ENCODE assay signal across 14 cellular contexts in the genomic region with DNA sequence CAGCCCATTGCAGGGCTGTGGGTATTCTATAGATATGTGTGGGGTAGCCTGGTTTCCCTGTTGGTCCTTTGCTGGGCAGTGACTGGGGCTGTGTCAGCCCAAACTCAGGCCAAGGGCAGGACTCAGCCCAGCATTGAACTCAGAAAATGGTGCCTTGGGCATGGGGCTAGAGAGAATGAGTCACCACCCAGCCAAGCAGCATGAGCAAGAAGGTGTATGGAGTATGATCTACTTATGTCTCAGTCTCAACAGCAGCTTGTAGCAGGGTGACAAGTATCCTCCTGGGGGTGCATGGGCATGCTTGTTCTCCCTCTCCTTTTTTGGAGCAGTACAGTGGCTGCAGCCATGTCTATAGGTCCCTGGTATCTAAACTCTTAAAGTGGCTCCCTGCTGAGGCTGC. TPM values are rescaled to one million over a fixed set of nuclear protein-coding genes. Genes with fewer than 3 reads are reported as not detected.
A peak's percentile ranks its signal among the peaks of the same experiment; 100 is the strongest.
DNase-seq lines count a peak whose midpoint lies in the region; ATAC-seq and TF ChIP-seq lines count a peak whose summit lies in the region.
"Had no signal": no experiment of that assay in that cellular context is flagged by ENCODE, and none has a peak within 500 bp of the region (broad histone marks: within the 10 kb centered on the region; RNA-seq: fewer than 3 reads in every experiment).

No MANE protein-coding gene starts in this region.

- H3K36me3 ChIP-seq in osteoblast (ENCODE audit: insufficient read depth, low read length), result no peaks in the 10 kb centered on the region

- H3K4me2 ChIP-seq in osteoblast (ENCODE audit: insufficient read depth, low read length), result no peak overlapping the region
- H3K4me2 ChIP-seq: A549 had no signal

- peak; percentile 33 for ATAC-seq in esophagus mucosa
- no peak for ATAC-seq in left cardiac atrium
- ATAC-seq: A549; CD8-positive, alpha-beta T cell; HepG2 had no signal

- no peak for TF ChIP-seq CTCF in osteoblast (IDR thresholded peaks at IDR 0.05; ENCODE audit: extremely low read depth, low read depth, low read length)

- H3K79me2 ChIP-seq in osteoblast (ENCODE audit: insufficient read depth, low read length), result no peaks in the 10 kb centered on the region

- intact Hi-C loops in left cardiac atrium (cut with DNase I), result no loop called here

- no peak overlapping the region for H3K4me3 ChIP-seq in osteoblast (ENCODE audit: insufficient read depth, low read length)
- H3K4me3 ChIP-seq: A549 had no signal

- H4K20me1 ChIP-seq in osteoblast (ENCODE audit: insufficient read depth, low read length), result no peaks in the 10 kb centered on the region

- H3K4me1 ChIP-seq in osteoblast (ENCODE audit: insufficient read depth, low read length), result no peaks in the 10 kb centered on the region
- H3K4me1 ChIP-seq: A549, Caco-2 had no signal

- H3K9me3 ChIP-seq in osteoblast (ENCODE audit: low read depth, low read length), result no peaks in the 10 kb centered on the region
- H3K9me3 ChIP-seq: A549 had no signal

- DNase-seq in H4 (ENCODE audit: low spot score) (peak; percentile 38), RPMI7951 (ENCODE audit: low read depth) (peak; percentile 18), osteoblast (ENCODE audit: insufficient read length, low spot score, missing footprints) (peak; percentile 37), NCI-H1048 (lab: John Stamatoyannopoulos, UW) (no peak), NCI-H1105 treated with DMSO at 0.1 percent for 48 hours (lab: John Stamatoyannopoulos, UW) (no peak), EL (no peak), left cardiac atrium (no peak)
- DNase-seq: Caco-2; CD8-positive, alpha-beta T cell; HCEC 1CT; HFFc6 had no signal

- no peak overlapping the region for H2AFZ ChIP-seq in osteoblast (ENCODE audit: low read length)

- H3K27me3 ChIP-seq in osteoblast (ENCODE audit: insufficient read depth, low read length), result no peaks in the 10 kb centered on the region

- H3K27ac ChIP-seq in osteoblast (ENCODE audit: low read depth, low read length), result no peak overlapping the region
- H3K27ac ChIP-seq: A549 had no signal

RNA-seq across cellular contexts. Expression of gene STK31, which starts 32.0 kb away (rescaled TPM):
- total RNA-seq in H4 (2014; rRNA removed; shearing (Covaris generic)), result 0.56 TPM in 1 of 2 replicates, not detected in the other
- not detected in 2 replicates for total RNA-seq in RPMI7951 (2014; rRNA removed; shearing (Covaris generic))
- total RNA-seq in esophagus mucosa, result 0.16 TPM
- under 0.01 TPM in 1 of 2 replicates, not detected in the other for total RNA-seq in osteoblast
- under 1 TPM; 0.06 to 0.21 TPM for total RNA-seq in left cardiac atrium
- total RNA-seq: HepG2, HFFc6 had no signal

Comparison
In these comparisons a context has a peak if more than half of its experiments do, and no peak if none do; other contexts are left out.
1. DNase-seq: peak in H4 (single experiment), RPMI7951 (single experiment) and osteoblast (single experiment); none in NCI-H1048 (single experiment), NCI-H1105 treated with DMSO at 0.1 percent for 48 hours (single experiment), EL (single experiment) and left cardiac atrium (single experiment).